In the genomic region with DNA sequence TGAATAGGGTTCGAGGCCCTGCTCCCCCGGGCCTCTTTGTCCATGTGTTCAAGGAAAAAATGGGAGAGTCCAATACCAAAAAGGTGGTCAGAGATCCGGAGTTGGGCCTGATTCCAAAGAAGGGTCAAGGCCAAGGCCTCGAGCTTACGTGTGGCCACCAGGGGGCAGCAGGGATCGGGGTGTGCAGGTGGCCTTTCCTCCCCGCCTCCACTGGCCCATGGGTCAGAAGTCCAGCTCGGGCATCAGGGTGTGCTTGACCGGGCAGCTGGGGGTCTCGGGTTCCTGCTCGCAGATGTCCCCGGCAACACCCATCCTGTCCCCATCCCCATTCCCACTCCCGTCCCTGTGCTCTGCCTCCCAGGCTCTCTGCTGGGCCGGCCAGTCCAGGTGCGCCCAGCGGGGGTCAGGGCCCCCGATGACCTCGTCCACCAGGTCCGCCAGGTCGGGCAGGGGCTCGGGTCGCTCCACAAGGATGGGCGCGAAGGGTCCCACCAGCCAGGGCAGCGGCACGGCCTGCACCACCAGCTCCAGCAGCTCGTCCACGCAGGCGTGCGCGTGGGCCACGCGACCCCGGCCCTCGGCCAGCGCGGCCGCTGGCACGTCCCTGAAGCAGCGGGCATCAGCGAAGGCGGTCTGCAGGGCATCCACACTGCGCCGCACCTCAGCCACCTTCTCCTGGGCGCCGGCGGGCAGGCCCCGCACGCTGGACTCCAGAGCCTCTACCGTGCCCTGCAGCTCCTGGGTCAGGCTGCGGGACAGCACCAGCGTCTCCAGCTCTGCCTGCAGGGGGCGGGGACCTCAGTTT, we compare ENCODE assay signal across 1 cellular context.
TF ChIP-seq lines count a peak whose summit lies in the region.

No MANE protein-coding gene starts in this region.

TF ChIP-seq in A549, 52 proteins besides CTCF, POLR2A, EP300 and RAD21:
- TF ChIP-seq HOXA7 (CRISPR knock-in tag; IDR thresholded peaks at IDR 0.05) = no peak
- TF ChIP-seq MYC (IDR thresholded peaks at IDR 0.05; ENCODE audit: borderline replicate concordance, low read length) = no peak
- TF ChIP-seq, protein P1, sequence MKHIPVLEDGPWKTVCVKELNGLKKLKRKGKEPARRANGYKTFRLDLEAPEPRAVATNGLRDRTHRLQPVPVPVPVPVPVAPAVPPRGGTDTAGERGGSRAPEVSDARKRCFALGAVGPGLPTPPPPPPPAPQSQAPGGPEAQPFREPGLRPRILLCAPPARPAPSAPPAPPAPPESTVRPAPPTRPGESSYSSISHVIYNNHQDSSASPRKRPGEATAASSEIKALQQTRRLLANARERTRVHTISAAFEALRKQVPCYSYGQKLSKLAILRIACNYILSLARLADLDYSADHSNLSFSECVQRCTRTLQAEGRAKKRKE (CRISPR knock-in tag; IDR thresholded peaks at IDR 0.05; ENCODE audit: low read depth) = no peak
- no peak for TF ChIP-seq ESRRA (IDR thresholded peaks at IDR 0.05; ENCODE audit: borderline replicate concordance, low read length)
- TF ChIP-seq SMC3 (IDR thresholded peaks at IDR 0.05) = no peak
- no peak for TF ChIP-seq MAZ (IDR thresholded peaks at IDR 0.05; ENCODE audit: borderline replicate concordance, low read depth, low read length)
- no peak for TF ChIP-seq FOSB (CRISPR knock-in tag; IDR thresholded peaks at IDR 0.05)
- TF ChIP-seq, protein P2, sequence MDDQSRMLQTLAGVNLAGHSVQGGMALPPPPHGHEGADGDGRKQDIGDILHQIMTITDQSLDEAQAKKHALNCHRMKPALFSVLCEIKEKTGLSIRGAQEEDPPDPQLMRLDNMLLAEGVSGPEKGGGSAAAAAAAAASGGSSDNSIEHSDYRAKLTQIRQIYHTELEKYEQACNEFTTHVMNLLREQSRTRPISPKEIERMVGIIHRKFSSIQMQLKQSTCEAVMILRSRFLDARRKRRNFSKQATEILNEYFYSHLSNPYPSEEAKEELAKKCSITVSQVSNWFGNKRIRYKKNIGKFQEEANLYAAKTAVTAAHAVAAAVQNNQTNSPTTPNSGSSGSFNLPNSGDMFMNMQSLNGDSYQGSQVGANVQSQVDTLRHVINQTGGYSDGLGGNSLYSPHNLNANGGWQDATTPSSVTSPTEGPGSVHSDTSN (IDR thresholded peaks at IDR 0.05) = no peak
- no peak for TF ChIP-seq TFCP2L1 (CRISPR knock-in tag; IDR thresholded peaks at IDR 0.05)
- TF ChIP-seq RNF2 (IDR thresholded peaks at IDR 0.05; ENCODE audit: borderline replicate concordance, low read depth) = no peak
- TF ChIP-seq, protein P3, sequence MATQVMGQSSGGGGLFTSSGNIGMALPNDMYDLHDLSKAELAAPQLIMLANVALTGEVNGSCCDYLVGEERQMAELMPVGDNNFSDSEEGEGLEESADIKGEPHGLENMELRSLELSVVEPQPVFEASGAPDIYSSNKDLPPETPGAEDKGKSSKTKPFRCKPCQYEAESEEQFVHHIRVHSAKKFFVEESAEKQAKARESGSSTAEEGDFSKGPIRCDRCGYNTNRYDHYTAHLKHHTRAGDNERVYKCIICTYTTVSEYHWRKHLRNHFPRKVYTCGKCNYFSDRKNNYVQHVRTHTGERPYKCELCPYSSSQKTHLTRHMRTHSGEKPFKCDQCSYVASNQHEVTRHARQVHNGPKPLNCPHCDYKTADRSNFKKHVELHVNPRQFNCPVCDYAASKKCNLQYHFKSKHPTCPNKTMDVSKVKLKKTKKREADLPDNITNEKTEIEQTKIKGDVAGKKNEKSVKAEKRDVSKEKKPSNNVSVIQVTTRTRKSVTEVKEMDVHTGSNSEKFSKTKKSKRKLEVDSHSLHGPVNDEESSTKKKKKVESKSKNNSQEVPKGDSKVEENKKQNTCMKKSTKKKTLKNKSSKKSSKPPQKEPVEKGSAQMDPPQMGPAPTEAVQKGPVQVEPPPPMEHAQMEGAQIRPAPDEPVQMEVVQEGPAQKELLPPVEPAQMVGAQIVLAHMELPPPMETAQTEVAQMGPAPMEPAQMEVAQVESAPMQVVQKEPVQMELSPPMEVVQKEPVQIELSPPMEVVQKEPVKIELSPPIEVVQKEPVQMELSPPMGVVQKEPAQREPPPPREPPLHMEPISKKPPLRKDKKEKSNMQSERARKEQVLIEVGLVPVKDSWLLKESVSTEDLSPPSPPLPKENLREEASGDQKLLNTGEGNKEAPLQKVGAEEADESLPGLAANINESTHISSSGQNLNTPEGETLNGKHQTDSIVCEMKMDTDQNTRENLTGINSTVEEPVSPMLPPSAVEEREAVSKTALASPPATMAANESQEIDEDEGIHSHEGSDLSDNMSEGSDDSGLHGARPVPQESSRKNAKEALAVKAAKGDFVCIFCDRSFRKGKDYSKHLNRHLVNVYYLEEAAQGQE (IDR thresholded peaks at IDR 0.05) = no peak
- TF ChIP-seq SREBF2 (IDR thresholded peaks at IDR 0.05) = no peak
